ENCODE assay signal across 35 cellular contexts in genomic region chr7:66707825-66708224, GRCh38. TPM values are rescaled to one million over a fixed set of nuclear protein-coding genes. Genes with fewer than 3 reads are reported as not detected.
DNase-seq lines count a peak whose midpoint lies in the region; ATAC-seq, FAIRE-seq and TF ChIP-seq lines count a peak whose summit lies in the region.
"Had no signal": no experiment of that assay in that cellular context is flagged by ENCODE, and none has a peak within 500 bp of the region (broad histone marks: within the 10 kb centered on the region; RNA-seq: fewer than 3 reads in every experiment).

No MANE protein-coding gene starts in this region.

- TF ChIP-seq POLR2A in K562 (conservative IDR thresholded peaks at IDR 0.05): no peak

- CTCF ChIA-PET in Panc1 (lab: Charles Lee) (no interaction called here), K562 (lab: Yijun Ruan, JAX; ENCODE audit: low intra/inter-chr PET ratio) (no interaction called here)

- no peak for FAIRE-seq in K562 (lab: Jason Lieb, UNC)
- FAIRE-seq: A204.1, A549, D721Med had no signal

- H3K79me2 ChIP-seq in K562 (ENCODE audit: control insufficient read depth, insufficient read depth, low read length): no peaks in the 10 kb centered on the region

- TF ChIP-seq RAD21 in K562 (CRISPR knock-in tag; conservative IDR thresholded peaks at IDR 0.05 in 1 of 2, IDR thresholded peaks at IDR 0.05 in 1 of 2): no peak

- H3K27ac ChIP-seq in Panc1 (ENCODE audit: low read length) (no peak overlapping the region), K562 (ENCODE audit: extremely low read depth, low read depth, low read length) (no peak overlapping the region)
- H3K27ac ChIP-seq: 22Rv1; A549; BLaER1; BLaER1 treated with 17β-estradiol and CSF1 and Interleukin-3, amounts not matched to agents 10 nM and 100 nM; C4-2B had no signal

- no peak overlapping the region for H3K9ac ChIP-seq in K562 (ENCODE audit: insufficient read depth in 1 of 2, low read depth in 2 of 2, low read length in 2 of 2)
- H3K9ac ChIP-seq: BLaER1; BLaER1 treated with 17β-estradiol and CSF1 and Interleukin-3, amounts not matched to agents 10 nM and 100 nM had no signal

- POLR2A ChIA-PET in Panc1 (lab: Charles Lee) (no interaction called here), K562 (lab: Yijun Ruan, JAX) (no interaction called here)

- no peaks in the 10 kb centered on the region for H3K27me3 Mint-ChIP-seq in T-helper 17 cell
- no peaks in the 10 kb centered on the region for H3K27me3 Mint-ChIP-seq in stimulated activated memory B cell treated with anti-CD40 and anti-IgM and Interleukin-4, amounts not matched to agents 10 μg/mL and 1 μg/mL and 100 μg/mL, for 72 hours
- no peaks in the 10 kb centered on the region for H3K27me3 Mint-ChIP-seq in osteocyte (ENCODE audit: unreplicated experiment)
- H3K27me3 Mint-ChIP-seq: B cell; CD4-positive, alpha-beta memory T cell; CD4-positive, alpha-beta T cell; CD4-positive, CD25-positive, alpha-beta regulatory T cell; CD8-positive, alpha-beta memory T cell had no signal

- in situ Hi-C loops in Panc1 (cut with HindIII; ENCODE audit: low pct_unique_long_range_greater_than_20kb, low sequenced_read_pairs): no loop called here
- in situ Hi-C loops in K562 (cut with MboI): no loop called here

- ATAC-seq in Panc1: no peak
- ATAC-seq in T-helper 17 cell: no peak
- ATAC-seq in K562: no peak
- no peak for ATAC-seq in stimulated activated memory B cell treated with anti-CD40 and anti-IgM and Interleukin-4, amounts not matched to agents 10 μg/mL and 1 μg/mL and 100 μg/mL, for 72 hours
- ATAC-seq: A549; CD8-positive, alpha-beta T cell had no signal

- H3K36me3 ChIP-seq in Panc1 (ENCODE audit: control insufficient read depth, insufficient read depth, low read length): no peaks in the 10 kb centered on the region
- no peaks in the 10 kb centered on the region for H3K36me3 ChIP-seq in K562 (ENCODE audit: control insufficient read depth, insufficient read depth, low read length)
- H3K36me3 ChIP-seq: BE2C had no signal

- H3K4me3 Mint-ChIP-seq in T-helper 17 cell (no peak overlapping the region), osteocyte (ENCODE audit: unreplicated experiment) (no peak overlapping the region)
- H3K4me3 Mint-ChIP-seq in stimulated activated memory B cell treated with anti-CD40 and anti-IgM and Interleukin-4, amounts not matched to agents 10 μg/mL and 1 μg/mL and 100 μg/mL, for 72 hours: no peak overlapping the region
- H3K4me3 Mint-ChIP-seq: B cell; CD14-positive monocyte; CD4-positive, alpha-beta memory T cell; CD4-positive, alpha-beta T cell; CD4-positive, CD25-positive, alpha-beta regulatory T cell; CD8-positive, alpha-beta memory T cell; CD8-positive, alpha-beta T cell had no signal

- no peak for TF ChIP-seq CTCF in Panc1 (IDR thresholded peaks at IDR 0.05)
- no peak for TF ChIP-seq CTCF in K562 (IDR thresholded peaks at IDR 0.05 in 2 of 3, conservative IDR thresholded peaks at IDR 0.05 in 1 of 3; ENCODE audit: insufficient read depth in 2 of 3, low read depth in 1 of 3, low read length in 3 of 3)
- no peak for TF ChIP-seq CTCF in osteocyte (IDR thresholded peaks at IDR 0.05)

- DNase-seq in Panc1 (ENCODE audit: low read depth, low spot score) (no peak), T-helper 17 cell (no peak), K562 (ENCODE audit: extremely low read depth in 1 of 4, low spot score in 3 of 4) (no peak), osteocyte (ENCODE audit: extremely low spot score, unreplicated experiment) (no peak)
- DNase-seq in activated CD4-positive, CD25-positive, alpha-beta regulatory T cell (lab: John Stamatoyannopoulos, UW): no peak
- DNase-seq: 8988T; ACHN; AML-193; BE2C; C1 segment of cervical spinal cord; Caco-2; Calu3; CD4-positive, alpha-beta memory T cell; CD4-positive, alpha-beta T cell; CD4-positive, CD25-positive, alpha-beta regulatory T cell; CD8-positive, alpha-beta memory T cell; CD8-positive, alpha-beta T cell; COR-L47; DMS 273 treated with DMSO at 0.1 percent for 48 hours; DMS153; DMS53; DMS79; DMS79 treated with DMSO at 0.1 percent for 48 hours; DND-41; EL had no signal

- intact Hi-C loops in Panc1 (cut with micrococcal nuclease; ENCODE audit: unreplicated experiment) (no loop called here), K562 (cut with micrococcal nuclease) (no loop called here)

- H3K9me3 ChIP-seq in Panc1 (ENCODE audit: control insufficient read depth, insufficient read depth, low read depth, low read length): no peaks in the 10 kb centered on the region
- H3K9me3 ChIP-seq in T-helper 17 cell (ENCODE audit: control insufficient read depth, low read length, poor library complexity, severe bottlenecking): no peaks in the 10 kb centered on the region
- no peaks in the 10 kb centered on the region for H3K9me3 ChIP-seq in K562 (replicated peaks; ENCODE audit: control insufficient read depth, insufficient read depth, low read depth, low read length)
- H3K9me3 ChIP-seq: A549, BE2C had no signal

- H3K9me3 Mint-ChIP-seq in stimulated activated memory B cell treated with anti-CD40 and anti-IgM and Interleukin-4, amounts not matched to agents 10 μg/mL and 1 μg/mL and 100 μg/mL, for 72 hours: peaks cover 5% of the 10 kb centered on the region
- H3K9me3 Mint-ChIP-seq in osteocyte (ENCODE audit: unreplicated experiment): peaks cover 5% of the 10 kb centered on the region
- H3K9me3 Mint-ChIP-seq: CD4-positive, alpha-beta T cell had no signal

- no peak overlapping the region for H3K4me2 ChIP-seq in K562 (ENCODE audit: insufficient read depth, low read length)
- H3K4me2 ChIP-seq: A549; BLaER1; BLaER1 treated with 17β-estradiol and CSF1 and Interleukin-3, amounts not matched to agents 10 nM and 100 nM had no signal

- H3K4me3 ChIP-seq in Panc1 (ENCODE audit: low read depth in 2 of 2, low read length in 2 of 2): no peak overlapping the region
- no peak overlapping the region for H3K4me3 ChIP-seq in K562
- H3K4me3 ChIP-seq: A549; BLaER1; BLaER1 treated with 17β-estradiol and CSF1 and Interleukin-3, amounts not matched to agents 10 nM and 100 nM had no signal

- H3K4me1 ChIP-seq in Panc1 (ENCODE audit: control insufficient read depth, insufficient read depth, low read length): no peaks in the 10 kb centered on the region
- no peaks in the 10 kb centered on the region for H3K4me1 ChIP-seq in K562 (replicated peaks in 1 of 2; ENCODE audit: control insufficient read depth in 2 of 2, insufficient read depth in 2 of 2, low read length in 2 of 2)
- H3K4me1 ChIP-seq: A549, BE2C, Caco-2 had no signal

- H3K4me1 Mint-ChIP-seq in T-helper 17 cell (no peaks in the 10 kb centered on the region), osteocyte (ENCODE audit: unreplicated experiment) (no peaks in the 10 kb centered on the region)
- peaks cover 6% of the 10 kb centered on the region for H3K4me1 Mint-ChIP-seq in stimulated activated memory B cell treated with anti-CD40 and anti-IgM and Interleukin-4, amounts not matched to agents 10 μg/mL and 1 μg/mL and 100 μg/mL, for 72 hours
- H3K4me1 Mint-ChIP-seq: CD14-positive monocyte; CD4-positive, alpha-beta memory T cell; CD8-positive, alpha-beta memory T cell had no signal

- H3K9me1 ChIP-seq in K562 (ENCODE audit: control insufficient read depth, insufficient read depth, low read length): no peaks in the 10 kb centered on the region

- H2AFZ ChIP-seq in K562 (ENCODE audit: low read depth, low read length): no peak overlapping the region

- TF ChIP-seq EP300 in K562 (IDR thresholded peaks at IDR 0.05; ENCODE audit: low read length): no peak

- H4K20me1 ChIP-seq in K562 (replicated peaks; ENCODE audit: control insufficient read depth, insufficient read depth, low read length): no peaks in the 10 kb centered on the region
- H4K20me1 ChIP-seq: BLaER1; BLaER1 treated with 17β-estradiol and CSF1 and Interleukin-3, amounts not matched to agents 10 nM and 100 nM had no signal

- H3K27ac Mint-ChIP-seq in T-helper 17 cell (peak overlapping the region; percentile 53), osteocyte (ENCODE audit: unreplicated experiment) (no peak overlapping the region)
- no peak overlapping the region for H3K27ac Mint-ChIP-seq in stimulated activated memory B cell treated with anti-CD40 and anti-IgM and Interleukin-4, amounts not matched to agents 10 μg/mL and 1 μg/mL and 100 μg/mL, for 72 hours
- H3K27ac Mint-ChIP-seq: B cell; CD4-positive, alpha-beta T cell; CD8-positive, alpha-beta T cell had no signal

- no peaks in the 10 kb centered on the region for H3K27me3 ChIP-seq in Panc1 (ENCODE audit: control insufficient read depth, insufficient read depth, low read length)
- H3K27me3 ChIP-seq in K562 (ENCODE audit: control insufficient read depth in 2 of 2, insufficient read depth in 2 of 2, low read length in 2 of 2): no peaks in the 10 kb centered on the region
- H3K27me3 ChIP-seq: BE2C; BLaER1; BLaER1 treated with 17β-estradiol and CSF1 and Interleukin-3, amounts not matched to agents 10 nM and 100 nM had no signal

- H3K36me3 Mint-ChIP-seq in T-helper 17 cell (ENCODE audit: low read depth) (no peaks in the 10 kb centered on the region), osteocyte (ENCODE audit: unreplicated experiment) (peaks cover 25% of the 10 kb centered on the region)
- H3K36me3 Mint-ChIP-seq in stimulated activated memory B cell treated with anti-CD40 and anti-IgM and Interleukin-4, amounts not matched to agents 10 μg/mL and 1 μg/mL and 100 μg/mL, for 72 hours: peaks cover 52% of the 10 kb centered on the region

- BruUV-seq in Panc1 (replicated peaks; lab: Mats Ljungman, UMichigan) (TSS peak; percentile 37), K562 (replicated peaks; lab: Mats Ljungman, UMichigan) (no TSS peak)

RNA-seq across cellular contexts. Expression of gene RABGEF1, which starts 32.7 kb away (rescaled TPM):
- total RNA-seq in Panc1 (2021; ENCODE audit: unreplicated experiment): 27.3 TPM
- polyA plus RNA-seq in Panc1 (2012; ENCODE audit: insufficient read length): 22.9 TPM
- 10 to 100 TPM; 24.4 to 28.3 TPM for total RNA-seq in T-helper 17 cell
- 18.1 and 28.8 TPM in 2 replicates for total RNA-seq in K562 (2011; cell fraction: chromatin; rRNA removed; ENCODE audit: low replicate concordance)
- 14.2 and 14.7 TPM in 2 replicates for total RNA-seq in K562 (2011; cell fraction: nucleolus; rRNA removed)
- 16.9 TPM in 2 replicates for total RNA-seq in K562 (2011; cell fraction: nucleoplasm; rRNA removed)
- 13.1 and 18.6 TPM in 2 replicates for total RNA-seq in K562 (2014; rRNA removed)
- total RNA-seq in K562 (2014; rRNA removed; fragmentation: Illumina TruSeq; extraction: Trizol): 20.5 and 24.0 TPM in 2 replicates
- total RNA-seq in K562 (2015; rRNA removed; fragmentation: Illumina TruSeq; extraction: Trizol): 21.4 and 22.8 TPM in 2 replicates
- 18.2 and 20.7 TPM in 2 replicates for total RNA-seq in K562 (2021)
- polyA plus RNA-seq in K562 (2011; rRNA removed): 21.1 and 27.4 TPM in 2 replicates
- 17.3 and 26.0 TPM in 2 replicates for polyA plus RNA-seq in K562 (2011; cell fraction: cytosol; rRNA removed)
- polyA plus RNA-seq in K562 (2011; cell fraction: nucleus; rRNA removed): 18.6 and 24.6 TPM in 2 replicates
- polyA plus RNA-seq in K562 (2012): 16.3 and 17.0 TPM in 2 replicates
- polyA plus RNA-seq in K562 (2014; fragmentation: Illumina TruSeq; extraction: Trizol): 23.7 and 29.3 TPM in 2 replicates
- 10 to 100 TPM in 1 of 2 experiments, 1 to 10 TPM in 1; 7.0 to 11.5 TPM for polyA plus RNA-seq in K562 (2014; fragmentation: Nextera tagmentation; extraction: Ambion mirVana)
- 15.1 and 16.3 TPM in 2 replicates for polyA plus RNA-seq in K562 (2014; rRNA removed)
- polyA minus RNA-seq in K562 (2011; rRNA and poly(A)+ RNA removed): 27.8 and 44.4 TPM in 2 replicates
- 9.0 and 18.9 TPM in 2 replicates for polyA minus RNA-seq in K562 (2011; cell fraction: cytosol; rRNA and poly(A)+ RNA removed)
- polyA minus RNA-seq in K562 (2011; cell fraction: nucleus; rRNA and poly(A)+ RNA removed): 9.8 and 10.8 TPM in 2 replicates
- 25.3 and 25.9 TPM in 2 replicates for total RNA-seq in osteocyte
